12 cellular contexts compared by ENCODE assay signal in the genomic region with DNA sequence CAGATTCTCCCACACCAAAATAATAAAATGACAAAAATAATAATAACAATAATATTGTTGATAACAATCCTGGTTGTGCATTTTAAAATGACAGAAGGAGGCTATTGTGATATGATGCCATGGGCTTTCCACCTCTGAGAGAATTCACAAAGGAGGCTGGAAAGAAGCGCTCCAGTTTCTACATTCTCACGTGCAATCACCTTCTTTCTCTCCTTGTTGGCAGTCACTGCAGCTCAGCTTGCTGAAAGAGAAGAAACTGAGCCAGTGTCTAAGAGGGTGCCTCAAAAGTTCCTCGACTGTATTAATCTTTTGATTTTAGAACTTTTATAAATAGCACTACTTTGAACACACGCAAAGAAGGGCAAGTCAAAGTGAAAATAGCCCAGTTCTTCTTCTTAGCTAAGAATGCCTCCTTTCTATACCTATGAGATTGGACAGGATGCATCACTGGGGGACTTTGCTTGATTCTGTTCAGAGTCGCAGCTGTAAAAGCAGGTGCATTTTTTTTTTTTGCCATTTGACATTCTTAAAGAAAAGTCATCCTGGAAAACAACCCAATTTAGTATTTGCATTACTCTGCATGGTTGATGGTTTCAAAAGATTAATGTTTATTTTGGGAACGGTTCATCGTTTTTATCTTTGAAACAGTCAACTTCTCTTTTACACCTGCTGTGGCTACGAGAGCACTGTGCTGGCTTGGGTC. TPM values are rescaled to one million over a fixed set of nuclear protein-coding genes. Genes with fewer than 3 reads are reported as not detected.
DNase-seq lines count a peak whose midpoint lies in the region; ATAC-seq, FAIRE-seq and TF ChIP-seq lines count a peak whose summit lies in the region.
"Had no signal": no experiment of that assay in that cellular context is flagged by ENCODE, and none has a peak within 500 bp of the region (broad histone marks: within the 10 kb centered on the region; RNA-seq: fewer than 3 reads in every experiment).

No MANE protein-coding gene starts in this region.

- peaks cover 2% of the 10 kb centered on the region for H3K36me3 Mint-ChIP-seq in activated CD4-positive, alpha-beta T cell treated with anti-CD3 and anti-CD28 coated beads for 36 hours (ENCODE audit: low read depth)
- no peaks in the 10 kb centered on the region for H3K36me3 Mint-ChIP-seq in stimulated activated memory B cell treated with anti-CD40 and anti-IgM and Interleukin-4, amounts not matched to agents 10 μg/mL and 1 μg/mL and 100 μg/mL, for 72 hours
- no peaks in the 10 kb centered on the region for H3K36me3 Mint-ChIP-seq in immature natural killer cell

- no peak overlapping the region for H3K4me3 ChIP-seq in spleen
- H3K4me3 ChIP-seq: A549, upper lobe of right lung had no signal

- intact Hi-C loops in activated CD4-positive, alpha-beta T cell treated with anti-CD3 and anti-CD28 coated beads for 36 hours (cut with DNase I, micrococcal nuclease), result no loop called here
- intact Hi-C loops in spleen (cut with DNase I; ENCODE audit: low total_unique reads), result no loop called here

- FAIRE-seq in D721Med (lab: Jason Lieb, UNC), result no peak
- FAIRE-seq: A549 had no signal

- WGBS in spleen, 5 donors, result 57 to 75% (median 66%) methylated on average over 8 of the region's 8 CpGs

- no peak overlapping the region for H3K4me3 Mint-ChIP-seq in activated CD4-positive, alpha-beta T cell treated with anti-CD3 and anti-CD28 coated beads for 36 hours
- peak overlapping the region; percentile 56 for H3K4me3 Mint-ChIP-seq in stimulated activated memory B cell treated with anti-CD40 and anti-IgM and Interleukin-4, amounts not matched to agents 10 μg/mL and 1 μg/mL and 100 μg/mL, for 72 hours
- no peak overlapping the region for H3K4me3 Mint-ChIP-seq in immature natural killer cell
- H3K4me3 Mint-ChIP-seq: T-helper 2 cell treated with Interferon-gamma antibody and Interleukin-4, amounts not matched to agents 5 μg/mL and 100 μg/mL, for 36 hours had no signal

- H3K27me3 Mint-ChIP-seq in activated CD4-positive, alpha-beta T cell treated with anti-CD3 and anti-CD28 coated beads for 36 hours, result no peaks in the 10 kb centered on the region
- no peaks in the 10 kb centered on the region for H3K27me3 Mint-ChIP-seq in stimulated activated memory B cell treated with anti-CD40 and anti-IgM and Interleukin-4, amounts not matched to agents 10 μg/mL and 1 μg/mL and 100 μg/mL, for 72 hours
- peaks cover 0 to 2% (median 1%) of the 10 kb centered on the region in 3 donors for H3K27me3 Mint-ChIP-seq in immature natural killer cell (ENCODE audit: low read depth in 3 of 3)

- no peak for TF ChIP-seq POLR2A in spleen (IDR thresholded peaks at IDR 0.05)

- peaks cover 0 to 21% (median 0%) of the 10 kb centered on the region in 6 donors for H3K4me1 ChIP-seq in spleen
- H3K4me1 ChIP-seq: upper lobe of right lung had no signal

- DNase-seq in activated CD4-positive, alpha-beta T cell treated with anti-CD3 and anti-CD28 coated beads for 36 hours, result no peak
- no peak for DNase-seq in activated CD4-positive, alpha-beta T cell treated with anti-CD3 and anti-CD28 coated beads for 48 hours
- DNase-seq in immature natural killer cell (no peak), spleen (no peak), D721Med (ENCODE audit: insufficient read length, low spot score) (no peak)
- DNase-seq: stimulated activated CD4-positive, alpha-beta T cell treated with anti-CD3 and anti-CD28 coated beads, Interleukin-2, amount 100 ng/mL, for 48 hours; upper lobe of right lung had no signal

- no peaks in the 10 kb centered on the region for H3K27me3 ChIP-seq in spleen (replicated peaks in 1 of 7)
- H3K27me3 ChIP-seq: upper lobe of right lung had no signal

- POLR2A ChIA-PET in activated CD4-positive, alpha-beta T cell treated with anti-CD3 and anti-CD28 coated beads for 36 hours (lab: Charles Lee), result interaction anchor here (0.6 kb wide), 1 partner anchor 312 kb away, joined by 7 read pairs; no protein-coding TSS in a partner anchor

- no peaks in the 10 kb centered on the region for H3K36me3 ChIP-seq in spleen
- H3K36me3 ChIP-seq: upper lobe of right lung had no signal

- H3K4me1 Mint-ChIP-seq in activated CD4-positive, alpha-beta T cell treated with anti-CD3 and anti-CD28 coated beads for 36 hours, result peaks cover 6% of the 10 kb centered on the region
- peaks cover 36% of the 10 kb centered on the region for H3K4me1 Mint-ChIP-seq in stimulated activated memory B cell treated with anti-CD40 and anti-IgM and Interleukin-4, amounts not matched to agents 10 μg/mL and 1 μg/mL and 100 μg/mL, for 72 hours
- H3K4me1 Mint-ChIP-seq in immature natural killer cell, result no peaks in the 10 kb centered on the region

- CTCF ChIA-PET in activated CD4-positive, alpha-beta T cell treated with anti-CD3 and anti-CD28 coated beads for 36 hours (lab: Charles Lee), result no interaction called here

- peak overlapping the region in 4 of 8 donors; percentile 23 to 56 (median 38) for H3K27ac ChIP-seq in spleen
- H3K27ac ChIP-seq: A549, upper lobe of right lung had no signal

- ATAC-seq in activated CD4-positive, alpha-beta T cell treated with anti-CD3 and anti-CD28 coated beads for 36 hours, result peak; percentile 59
- ATAC-seq in GM21825 (IDR thresholded peaks at IDR 0.05; ENCODE audit: unreplicated experiment) (peak; percentile 91), HG03432 (IDR thresholded peaks at IDR 0.05; ENCODE audit: unreplicated experiment) (peak; percentile 93)
- ATAC-seq in stimulated activated memory B cell treated with anti-CD40 and anti-IgM and Interleukin-4, amounts not matched to agents 10 μg/mL and 1 μg/mL and 100 μg/mL, for 72 hours, result peak; percentile 98
- ATAC-seq: A549, upper lobe of right lung had no signal

- H3K9me3 Mint-ChIP-seq in activated CD4-positive, alpha-beta T cell treated with anti-CD3 and anti-CD28 coated beads for 36 hours (ENCODE audit: low read depth), result no peaks in the 10 kb centered on the region
- H3K9me3 Mint-ChIP-seq in stimulated activated memory B cell treated with anti-CD40 and anti-IgM and Interleukin-4, amounts not matched to agents 10 μg/mL and 1 μg/mL and 100 μg/mL, for 72 hours, result no peaks in the 10 kb centered on the region
- H3K9me3 Mint-ChIP-seq in immature natural killer cell, result no peaks in the 10 kb centered on the region
- H3K9me3 Mint-ChIP-seq: T-helper 2 cell treated with Interferon-gamma antibody and Interleukin-4, amounts not matched to agents 5 μg/mL and 100 μg/mL, for 36 hours had no signal

- no peaks in the 10 kb centered on the region for H3K9me3 ChIP-seq in spleen
- H3K9me3 ChIP-seq: A549, upper lobe of right lung had no signal

- TF ChIP-seq CTCF in spleen (IDR thresholded peaks at IDR 0.05 in 8 of 11, conservative IDR thresholded peaks at IDR 0.05 in 3 of 11) (no peak), D721Med (IDR thresholded peaks at IDR 0.05; ENCODE audit: insufficient read depth, missing control alignments) (no peak)

- H3K27ac Mint-ChIP-seq in activated CD4-positive, alpha-beta T cell treated with anti-CD3 and anti-CD28 coated beads for 36 hours, result no peak overlapping the region
- peak overlapping the region; percentile 79 for H3K27ac Mint-ChIP-seq in stimulated activated memory B cell treated with anti-CD40 and anti-IgM and Interleukin-4, amounts not matched to agents 10 μg/mL and 1 μg/mL and 100 μg/mL, for 72 hours
- no peak overlapping the region for H3K27ac Mint-ChIP-seq in immature natural killer cell
- H3K27ac Mint-ChIP-seq: T-helper 2 cell treated with Interferon-gamma antibody and Interleukin-4, amounts not matched to agents 5 μg/mL and 100 μg/mL, for 36 hours had no signal

RNA-seq across cellular contexts. Expression of gene SUB1, which starts 12.4 kb away (rescaled TPM):
- total RNA-seq in activated CD4-positive, alpha-beta T cell treated with anti-CD3 and anti-CD28 coated beads for 36 hours, result 100 to 1,000 TPM; 418 to 458 TPM
- polyA plus RNA-seq in immature natural killer cell (100 to 1,000 TPM; 471 to 654 (median 487) TPM), spleen (100 to 1,000 TPM; 157 to 252 (median 231) TPM)
- total RNA-seq in spleen, result 100 to 1,000 TPM; 166 to 262 (median 199) TPM
